Comparison of ENCODE assay signal across 8 cellular contexts in genomic region chr5:131671994-131672655, GRCh38. TPM values are rescaled to one million over a fixed set of nuclear protein-coding genes. Genes with fewer than 3 reads are reported as not detected.
DNase-seq lines count a peak whose midpoint lies in the region; ATAC-seq and TF ChIP-seq lines count a peak whose summit lies in the region.

No MANE protein-coding gene starts in this region.

- WGBS in hepatocyte (ENCODE audit: low lambda C conversion rate, missing lambda C conversion rate): 26% methylated on average over 2 of the region's 2 CpGs

- no peaks in the 10 kb centered on the region for H3K27me3 ChIP-seq in hepatocyte

- H3K4me1 ChIP-seq in hepatocyte (ENCODE audit: insufficient read depth): peaks cover 14% of the 10 kb centered on the region

- H3K9me3 ChIP-seq in hepatocyte (ENCODE audit: low read depth): no peaks in the 10 kb centered on the region

- H3K79me2 ChIP-seq in hepatocyte: peaks cover 8% of the 10 kb centered on the region

- intact Hi-C loops in sciatic nerve (cut with DNase I): no loop called here

- H4K20me1 ChIP-seq in hepatocyte (ENCODE audit: insufficient read depth, poor library complexity, severe bottlenecking): no peaks in the 10 kb centered on the region

- H3K9me2 ChIP-seq in hepatocyte (replicated peaks; ENCODE audit: insufficient read depth): no peaks in the 10 kb centered on the region

- H3K4me3 ChIP-seq in hepatocyte: no peak overlapping the region

- no peaks in the 10 kb centered on the region for H3K36me3 ChIP-seq in hepatocyte (replicated peaks; ENCODE audit: insufficient read depth, low read depth)

- no peak for TF ChIP-seq POLR2A in GM18505 (IDR thresholded peaks at IDR 0.05; ENCODE audit: borderline replicate concordance, extremely low read depth, insufficient read depth, insufficient read length)

- ATAC-seq in sciatic nerve: peak; percentile 95
- ATAC-seq in HG03342 (IDR thresholded peaks at IDR 0.05; ENCODE audit: unreplicated experiment): no peak
- no peak for ATAC-seq in HG02610 (IDR thresholded peaks at IDR 0.05; ENCODE audit: unreplicated experiment)
- ATAC-seq in GM18505 (IDR thresholded peaks at IDR 0.05; ENCODE audit: unreplicated experiment): no peak

- peak overlapping the region; percentile 61 for H3K27ac ChIP-seq in hepatocyte

- H3K4me2 ChIP-seq in hepatocyte: peak overlapping the region; percentile 15

- no peak overlapping the region for H2AFZ ChIP-seq in hepatocyte

- DNase-seq in GM03348 (ENCODE audit: low spot score): peak; percentile 72
- DNase-seq in amniotic epithelial cell (ENCODE audit: low read depth): peak; percentile 100
- peak; percentile 63 for DNase-seq in hepatocyte (ENCODE audit: low spot score)
- no peak for DNase-seq in sciatic nerve (ENCODE audit: low spot score)
- DNase-seq in NCI-H345 treated with DMSO at 0.1 percent for 48 hours (lab: John Stamatoyannopoulos, UW; ENCODE audit: unreplicated experiment): no peak

- TF ChIP-seq CTCF in hepatocyte (IDR thresholded peaks at IDR 0.05; ENCODE audit: poor library complexity): no peak

RNA-seq across cellular contexts. Expression of gene RAPGEF6, which starts 37.1 kb away (rescaled TPM):
- total RNA-seq in hepatocyte: 13.3 and 13.7 TPM in 2 replicates
- polyA plus RNA-seq in hepatocyte: 4.2 and 4.7 TPM in 2 replicates
- total RNA-seq in sciatic nerve: 48.4 TPM

Comparison
In these comparisons a context has a peak if more than half of its experiments do, and no peak if none do; other contexts are left out.
1. DNase-seq: peak in GM03348 (single experiment), amniotic epithelial cell (single experiment) and hepatocyte (single experiment); none in sciatic nerve (single experiment) and NCI-H345 treated with DMSO at 0.1 percent for 48 hours (single experiment).